In genomic region chr12:112163056-112163455, GRCh38 we compare ENCODE assay signal across 29 cellular contexts.
"Had no signal": no experiment of that assay in that cellular context is flagged by ENCODE, and none has a peak within 500 bp of the region (broad histone marks: within the 10 kb centered on the region; RNA-seq: fewer than 3 reads in every experiment).

No MANE protein-coding gene starts in this region.

- ATAC-seq: naive thymus-derived CD8-positive, alpha-beta T cell had no signal

- H3K27ac Mint-ChIP-seq: activated B cell treated with CpG ODN at 0.5 μM for 24 hours; activated T-cell treated with anti-CD3 and anti-CD28 coated beads, Interleukin-2, amount 50 U/mL, for 72 hours; mesothelial cell of epicardium; stimulated activated naive CD8-positive, alpha-beta T cell treated with anti-CD3 and anti-CD28 coated beads, Interleukin-15, Interleukin-2, amounts not matched to agents 100 ng/mL and 50 ng/mL, for 24 hours had no signal

- H3K4me1 Mint-ChIP-seq: mesothelial cell of epicardium had no signal

- H3K4me3 ChIP-seq: adrenal gland, breast epithelium, esophagus muscularis mucosa, hepatocyte, left ventricle myocardium inferior, ovary, prostate gland, SJSA1, spleen, suprapubic skin, transverse colon had no signal

- H3K4me3 Mint-ChIP-seq: activated B cell treated with CpG ODN at 0.5 μM for 24 hours; activated T-cell treated with anti-CD3 and anti-CD28 coated beads, Interleukin-2, amount 50 U/mL, for 72 hours; mesothelial cell of epicardium; naive thymus-derived CD8-positive, alpha-beta T cell; stimulated activated naive CD8-positive, alpha-beta T cell treated with anti-CD3 and anti-CD28 coated beads, Interleukin-15, Interleukin-2, amounts not matched to agents 100 ng/mL and 50 ng/mL, for 24 hours had no signal

- H3K27ac ChIP-seq: adrenal gland, breast epithelium, esophagus muscularis mucosa, hepatocyte, left ventricle myocardium inferior, ovary, prostate gland, SJSA1, spleen, suprapubic skin, transverse colon had no signal

- H3K27me3 Mint-ChIP-seq: activated B cell treated with CpG ODN at 0.5 μM for 24 hours; naive thymus-derived CD8-positive, alpha-beta T cell; stimulated activated naive CD8-positive, alpha-beta T cell treated with anti-CD3 and anti-CD28 coated beads, Interleukin-15, Interleukin-2, amounts not matched to agents 100 ng/mL and 50 ng/mL, for 24 hours had no signal

- H3K36me3 ChIP-seq: ovary had no signal

- FAIRE-seq: endothelial cell of umbilical vein, frontal cortex had no signal

- H3K27me3 ChIP-seq: adrenal gland, breast epithelium, esophagus muscularis mucosa, hepatocyte, ovary, SJSA1, spleen, suprapubic skin, transverse colon had no signal

- DNase-seq: activated B cell treated with CpG ODN at 0.5 μM for 24 hours; activated CD4-positive, alpha-beta T cell treated with anti-CD3 and anti-CD28 coated beads for 4 hours; activated CD4-positive, alpha-beta T cell treated with anti-CD3 and anti-CD28 coated beads, Interleukin-2, amount 50 U/mL, for 48 hours; activated effector memory CD4-positive, alpha-beta T cell treated with anti-CD3 and anti-CD28 coated beads, Interleukin-2, amount 50 U/mL, for 16 hours; activated naive CD4-positive, alpha-beta T cell treated with anti-CD3 and anti-CD28 coated beads, Interleukin-2, amount 50 U/mL, for 16 hours; activated T-cell treated with anti-CD3 and anti-CD28 coated beads, Interleukin-2, amount 50 U/mL, for 72 hours; adrenal gland; effector CD8-positive, alpha-beta T cell; glutamatergic neuron; kidney glomerular epithelial cell; left ventricle myocardium inferior; mammary epithelial cell; naive thymus-derived CD8-positive, alpha-beta T cell; stimulated activated CD4-positive, alpha-beta T cell treated with anti-CD3 and anti-CD28 coated beads, Interleukin-4, amount 100 ng/mL, for 1 hour; T-helper 1 cell; T-helper 9 cell; transverse colon had no signal
